Comparison of ENCODE assay signal across 17 cellular contexts in the genomic region with DNA sequence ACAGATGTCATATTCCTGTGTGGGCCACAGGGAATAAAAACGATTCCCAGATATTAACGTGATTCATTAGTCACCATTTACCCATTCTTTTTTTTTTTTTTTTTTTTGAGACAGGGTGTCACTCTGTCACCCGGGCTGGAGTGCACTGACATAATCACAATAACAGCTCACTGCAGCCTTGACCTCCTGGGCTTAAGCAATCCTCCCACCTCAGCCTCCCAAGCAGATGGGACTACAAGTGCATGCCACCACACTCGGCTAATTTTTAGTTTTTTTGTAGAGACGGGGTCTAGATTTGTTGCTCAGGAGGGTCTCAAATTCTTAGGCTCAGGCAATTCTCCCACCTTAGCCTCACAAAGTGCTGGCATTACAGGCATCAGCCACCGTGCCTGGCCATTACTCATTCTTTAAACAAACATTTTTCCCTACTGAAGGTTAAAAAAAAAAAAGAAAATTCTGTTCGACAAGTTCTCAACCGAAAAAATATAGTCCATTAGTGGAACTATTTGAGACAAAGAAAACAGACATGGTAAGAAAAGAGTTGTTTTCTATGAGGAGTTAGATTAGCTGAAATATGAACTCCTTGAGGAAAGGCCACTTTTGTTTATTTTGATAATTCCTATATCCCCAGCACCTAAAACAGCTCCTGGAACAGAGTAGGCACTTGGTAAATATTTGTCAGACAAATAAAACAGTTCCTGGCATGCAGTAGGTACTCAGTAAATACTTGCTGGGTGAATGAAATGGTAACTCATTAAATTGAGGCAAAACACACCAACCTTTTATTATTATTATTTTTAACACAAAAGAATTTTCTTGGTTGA. TPM values are rescaled to one million over a fixed set of nuclear protein-coding genes. Genes with fewer than 3 reads are reported as not detected.
A peak's percentile ranks its signal among the peaks of the same experiment; 100 is the strongest.
DNase-seq lines count a peak whose midpoint lies in the region; ATAC-seq and TF ChIP-seq lines count a peak whose summit lies in the region.
"Had no signal": no experiment of that assay in that cellular context is flagged by ENCODE, and none has a peak within 500 bp of the region (broad histone marks: within the 10 kb centered on the region; RNA-seq: fewer than 3 reads in every experiment).

No MANE protein-coding gene starts in this region.

- H3K36me3 ChIP-seq in osteoblast (ENCODE audit: insufficient read depth, low read length) = peaks cover 52% of the 10 kb centered on the region
- peaks cover 0 to 96% (median 12%) of the 10 kb centered on the region in 3 donors for H3K36me3 ChIP-seq in esophagus squamous epithelium

- peaks cover 17% of the 10 kb centered on the region for H3K4me1 Mint-ChIP-seq in chondrocyte (ENCODE audit: low read depth)

- peaks cover 4% of the 10 kb centered on the region for H3K4me1 ChIP-seq in osteoblast (ENCODE audit: insufficient read depth, low read length)
- no peaks in the 10 kb centered on the region for H3K4me1 ChIP-seq in esophagus squamous epithelium
- H3K4me1 ChIP-seq: Peyer's patch had no signal

- no peak overlapping the region for H3K4me3 ChIP-seq in LNCaP clone FGC (ENCODE audit: low read depth, low read length)
- H3K4me3 ChIP-seq in osteoblast (ENCODE audit: insufficient read depth, low read length) = no peak overlapping the region
- H3K4me3 ChIP-seq in esophagus squamous epithelium = no peak overlapping the region
- H3K4me3 ChIP-seq: Peyer's patch, SK-N-MC had no signal

- H3K79me2 ChIP-seq in osteoblast (ENCODE audit: insufficient read depth, low read length) = no peaks in the 10 kb centered on the region

- peak overlapping the region; percentile 68 for H3K27ac ChIP-seq in C4-2B
- no peak overlapping the region for H3K27ac ChIP-seq in osteoblast (ENCODE audit: low read depth, low read length)
- H3K27ac ChIP-seq in esophagus squamous epithelium = no peak overlapping the region
- H3K27ac ChIP-seq: Peyer's patch, SK-N-MC had no signal

- DNase-seq in LNCaP clone FGC (ENCODE audit: low read depth) (peak; percentile 47), chondrocyte (ENCODE audit: low spot score) (no peak), osteoblast (ENCODE audit: insufficient read length, low spot score, missing footprints) (peak; percentile 62), GM13976 (ENCODE audit: low spot score) (no peak), esophagus squamous epithelium (lab: John Stamatoyannopoulos, UW) (no peak)
- DNase-seq: C1 segment of cervical spinal cord, KBM-7, NCI-H1048, NCI-H1436 treated with DMSO at 0.1 percent for 48 hours, NCI-H2081, NCI-H510A treated with DMSO at 0.1 percent for 48 hours, Peyer's patch had no signal

- H3K27me3 ChIP-seq in osteoblast (ENCODE audit: insufficient read depth, low read length) = no peaks in the 10 kb centered on the region
- H3K27me3 ChIP-seq in esophagus squamous epithelium = no peaks in the 10 kb centered on the region
- H3K27me3 ChIP-seq: Peyer's patch had no signal

- H3K9me3 ChIP-seq in osteoblast (ENCODE audit: low read depth, low read length) (no peaks in the 10 kb centered on the region), esophagus squamous epithelium (no peaks in the 10 kb centered on the region)
- H3K9me3 ChIP-seq: Peyer's patch had no signal

- peaks cover 2% of the 10 kb centered on the region for H4K20me1 ChIP-seq in osteoblast (ENCODE audit: insufficient read depth, low read length)

- no peak overlapping the region for H3K4me2 ChIP-seq in osteoblast (ENCODE audit: insufficient read depth, low read length)

- H2AFZ ChIP-seq in osteoblast (ENCODE audit: low read length) = no peak overlapping the region

- H3K27ac Mint-ChIP-seq in chondrocyte (ENCODE audit: unreplicated experiment) = peak overlapping the region; percentile 68

- no peak overlapping the region for H3K4me3 Mint-ChIP-seq in chondrocyte (ENCODE audit: unreplicated experiment)

- TF ChIP-seq POLR2A in esophagus squamous epithelium (IDR thresholded peaks at IDR 0.05) = no peak

- no peak for ATAC-seq in GM18907 (IDR thresholded peaks at IDR 0.05; ENCODE audit: unreplicated experiment)
- no peak for ATAC-seq in esophagus mucosa
- ATAC-seq: Right ventricle myocardium inferior had no signal

- H3K27me3 Mint-ChIP-seq in chondrocyte (ENCODE audit: low read depth) = no peaks in the 10 kb centered on the region

- in situ Hi-C loops in GM13976 (cut with MboI; ENCODE audit: low sequenced_read_pairs, unreplicated experiment) = no loop called here

- no peaks in the 10 kb centered on the region for H3K9me3 Mint-ChIP-seq in chondrocyte (ENCODE audit: low read depth)

- TF ChIP-seq CTCF in C4-2B (conservative IDR thresholded peaks at IDR 0.05) = no peak
- TF ChIP-seq CTCF in LNCaP clone FGC (IDR thresholded peaks at IDR 0.05; ENCODE audit: control insufficient read depth, extremely low read depth, insufficient read depth) = no peak
- TF ChIP-seq CTCF in chondrocyte (IDR thresholded peaks at IDR 0.05) = no peak
- no peak for TF ChIP-seq CTCF in osteoblast (IDR thresholded peaks at IDR 0.05; ENCODE audit: extremely low read depth, low read depth, low read length)
- TF ChIP-seq CTCF in GM13976 (IDR thresholded peaks at IDR 0.05; ENCODE audit: borderline replicate concordance, control extremely low read depth, extremely low read depth, insufficient read depth, missing control alignments) = no peak
- TF ChIP-seq CTCF in esophagus squamous epithelium (IDR thresholded peaks at IDR 0.05) = no peak

- H3K36me3 Mint-ChIP-seq in chondrocyte (ENCODE audit: low read depth) = peaks cover 24% of the 10 kb centered on the region

- intact Hi-C loops in esophagus squamous epithelium (cut with DNase I) = no loop called here

- 75 to 78% methylated on average over 8 of the region's 8 CpGs for WGBS in esophagus squamous epithelium, 2 donors

RNA-seq across cellular contexts. Expression of gene PDCL, which starts 32.1 kb away (rescaled TPM):
- total RNA-seq in chondrocyte (24.9 to 28.0 TPM (median 26.4 TPM) in 3 replicates), osteoblast (31.8 and 37.3 TPM in 2 replicates), esophagus squamous epithelium (10 to 100 TPM in 3 of 4 donors, 1 to 10 TPM in 1; 9.7 to 17.0 (median 14.3) TPM), esophagus mucosa (8.6 TPM)

RNA-seq across cellular contexts. Expression of gene RC3H2, which starts 44.6 kb away (rescaled TPM):
- total RNA-seq in chondrocyte (74.4 to 87.2 TPM (median 74.6 TPM) in 3 replicates), osteoblast (49.2 and 52.5 TPM in 2 replicates), esophagus squamous epithelium (10 to 100 TPM; 24.6 to 46.3 (median 30.2) TPM), esophagus mucosa (31.3 TPM)

RNA-seq across cellular contexts. Expression of gene ZBTB6, which starts 52.6 kb away (rescaled TPM):
- total RNA-seq in chondrocyte (8.1 to 8.9 TPM (median 8.6 TPM) in 3 replicates), osteoblast (13.8 TPM in 2 replicates), esophagus squamous epithelium (10 to 100 TPM in 1 of 4 donors, 1 to 10 TPM in 3; 4.0 to 11.3 (median 7.1) TPM), esophagus mucosa (4.1 TPM)

Comparison
In these comparisons a context has a peak if more than half of its experiments do, and no peak if none do; other contexts are left out.
1. DNase-seq: peak in LNCaP clone FGC (single experiment) and osteoblast (single experiment); none in chondrocyte (single experiment), GM13976 (single experiment) and esophagus squamous epithelium (single experiment).